ENCODE assay signal across 20 cellular contexts in the genomic region with DNA sequence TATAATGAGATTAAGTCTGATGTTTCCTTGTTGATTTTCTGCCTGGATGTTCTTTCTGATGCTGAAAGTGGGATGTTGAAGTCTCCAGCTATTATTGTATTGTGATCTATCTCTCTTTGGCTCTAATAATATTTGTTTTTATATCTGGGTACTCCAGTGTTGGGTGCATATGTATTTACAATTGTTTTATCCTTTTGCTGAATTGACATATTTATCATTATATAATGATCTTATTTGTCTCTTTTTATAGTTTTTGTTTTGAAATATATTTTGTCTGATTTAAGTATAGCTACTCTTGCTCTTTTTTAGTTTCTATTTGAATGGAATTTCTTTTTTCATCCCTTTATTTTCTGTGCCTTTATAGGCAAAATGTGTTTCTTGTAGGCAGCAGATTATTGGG.
A peak's percentile ranks its signal among the peaks of the same experiment; 100 is the strongest.
DNase-seq lines count a peak whose midpoint lies in the region; ATAC-seq, FAIRE-seq and TF ChIP-seq lines count a peak whose summit lies in the region.
"Had no signal": no experiment of that assay in that cellular context is flagged by ENCODE, and none has a peak within 500 bp of the region (broad histone marks: within the 10 kb centered on the region; RNA-seq: fewer than 3 reads in every experiment).

No MANE protein-coding gene starts in this region.

- TF ChIP-seq EP300 in HepG2 (IDR thresholded peaks at IDR 0.05; ENCODE audit: low read depth in 2 of 2, low read length in 2 of 2) (no peak), HepG2 (CRISPR knock-in tag; IDR thresholded peaks at IDR 0.05; ENCODE audit: borderline replicate concordance) (no peak)

- TF ChIP-seq CTCF in HepG2 (CRISPR knock-in tag; IDR thresholded peaks at IDR 0.05) (no peak), right lobe of liver (IDR thresholded peaks at IDR 0.05) (no peak), IMR-90 (conservative IDR thresholded peaks at IDR 0.05; ENCODE audit: low read depth, low read length) (no peak)

- no peak overlapping the region for H4K8ac ChIP-seq in IMR-90 (ENCODE audit: low read depth in 2 of 2, low read length in 2 of 2)

- no peak for ATAC-seq in HepG2
- ATAC-seq in right lobe of liver = no peak
- ATAC-seq in IMR-90 (ENCODE audit: low read depth) = no peak
- ATAC-seq: CD8-positive, alpha-beta T cell had no signal

- no peak for DNase-seq in HepG2 (ENCODE audit: low spot score)
- no peak for DNase-seq in right lobe of liver
- DNase-seq in IMR-90 = no peak
- no peak for DNase-seq in middle frontal gyrus (ENCODE audit: extremely low spot score, low spot score)
- no peak for DNase-seq in UCSD-AML1 (lab: John Stamatoyannopoulos, UW; ENCODE audit: unreplicated experiment)
- DNase-seq: AML-193; Caco-2; Calu3; CD4-positive, alpha-beta T cell; CD8-positive, alpha-beta T cell; DMS79 treated with DMSO at 0.1 percent for 48 hours; GF-D8 had no signal

- no peak overlapping the region for H3K9ac ChIP-seq in HepG2 (ENCODE audit: insufficient read depth, low read depth, low read length)
- H3K9ac ChIP-seq in IMR-90 (ENCODE audit: low read depth, low read length) = no peak overlapping the region
- H3K9ac ChIP-seq: BLaER1 treated with 17β-estradiol and CSF1 and Interleukin-3, amounts not matched to agents 10 nM and 100 nM had no signal

- FAIRE-seq in HepG2 (lab: Jason Lieb, UNC) (no peak), colon (lab: Jason Lieb, UNC) (peak; percentile 28)
- FAIRE-seq: D721Med, G401.6, GM12891, GM19239 had no signal

- H2BK5ac ChIP-seq in IMR-90 (ENCODE audit: low read depth, low read length, poor library complexity, severe bottlenecking) = no peak overlapping the region

- H2AFZ ChIP-seq in HepG2 (ENCODE audit: low read length) (no peak overlapping the region), IMR-90 (replicated peaks; ENCODE audit: low read length, poor library complexity) (no peak overlapping the region)

- H3K4me3 ChIP-seq in HepG2 (replicated peaks in 1 of 3; ENCODE audit: insufficient read depth in 1 of 3, low read depth in 2 of 3, low read length in 3 of 3) (no peak overlapping the region), right lobe of liver (no peak overlapping the region), IMR-90 (ENCODE audit: insufficient read depth, low read depth, low read length) (no peak overlapping the region)
- H3K4me3 ChIP-seq: BLaER1 treated with 17β-estradiol and CSF1 and Interleukin-3, amounts not matched to agents 10 nM and 100 nM had no signal

- H3K79me1 ChIP-seq in IMR-90 (ENCODE audit: low read depth in 1 of 2, low read length in 2 of 2) = no peaks in the 10 kb centered on the region

- no peak overlapping the region for H2AK9ac ChIP-seq in IMR-90 (replicated peaks; ENCODE audit: low read depth, low read length, poor library complexity)

- no peak overlapping the region for H3K56ac ChIP-seq in IMR-90 (ENCODE audit: extremely low read depth, insufficient read depth, low read length)

- no peak overlapping the region for H3K14ac ChIP-seq in IMR-90 (replicated peaks; ENCODE audit: low read depth, low read length)

- H3K18ac ChIP-seq in IMR-90 (ENCODE audit: low read depth, low read length) = no peak overlapping the region

- no peak overlapping the region for H4K91ac ChIP-seq in IMR-90 (ENCODE audit: insufficient read depth, low read depth, low read length)

- no peak overlapping the region for H3K4me2 ChIP-seq in HepG2 (ENCODE audit: low read depth, low read length)
- H3K4me2 ChIP-seq in IMR-90 (ENCODE audit: low read depth, low read length) = no peak overlapping the region
- H3K4me2 ChIP-seq: BLaER1 treated with 17β-estradiol and CSF1 and Interleukin-3, amounts not matched to agents 10 nM and 100 nM had no signal

- H3K4me1 ChIP-seq in HepG2 (ENCODE audit: insufficient read depth, low read length) = no peaks in the 10 kb centered on the region
- H3K4me1 ChIP-seq in right lobe of liver = no peaks in the 10 kb centered on the region
- no peaks in the 10 kb centered on the region for H3K4me1 ChIP-seq in IMR-90 (ENCODE audit: control insufficient read depth, insufficient read depth, low read length)
- H3K4me1 ChIP-seq: BLaER1 treated with 17β-estradiol and CSF1 and Interleukin-3, amounts not matched to agents 10 nM and 100 nM; Caco-2 had no signal

- H3K4ac ChIP-seq in IMR-90 (ENCODE audit: low read depth, low read length) = no peak overlapping the region

- H4K5ac ChIP-seq in IMR-90 (ENCODE audit: low read depth, low read length) = no peak overlapping the region

- H3K27ac ChIP-seq in HepG2 (ENCODE audit: extremely low read length, insufficient read depth, low read length) = no peak overlapping the region
- no peak overlapping the region for H3K27ac ChIP-seq in right lobe of liver
- no peak overlapping the region for H3K27ac ChIP-seq in IMR-90 (ENCODE audit: insufficient read depth, low read length)
- H3K27ac ChIP-seq: 22Rv1; BLaER1 treated with 17β-estradiol and CSF1 and Interleukin-3, amounts not matched to agents 10 nM and 100 nM; C4-2B had no signal

- intact Hi-C loops in HepG2 (cut with micrococcal nuclease; ENCODE audit: unreplicated experiment) = no loop called here
- intact Hi-C loops in right lobe of liver (cut with DNase I) = no loop called here
- intact Hi-C loops in IMR-90 (cut with micrococcal nuclease) = no loop called here

- no peaks in the 10 kb centered on the region for H4K20me1 ChIP-seq in HepG2 (ENCODE audit: insufficient read depth, low read length)
- H4K20me1 ChIP-seq in IMR-90 (ENCODE audit: insufficient read depth, low read length) = no peaks in the 10 kb centered on the region
- H4K20me1 ChIP-seq: BLaER1 treated with 17β-estradiol and CSF1 and Interleukin-3, amounts not matched to agents 10 nM and 100 nM had no signal

- H3K9me3 ChIP-seq in HepG2 (ENCODE audit: low read length) (peaks cover 97% of the 10 kb centered on the region), right lobe of liver (no peaks in the 10 kb centered on the region), IMR-90 (ENCODE audit: control insufficient read depth, insufficient read depth, low read length) (peaks cover 15% of the 10 kb centered on the region)
- H3K9me3 ChIP-seq: BLaER1 treated with 17β-estradiol and CSF1 and Interleukin-3, amounts not matched to agents 10 nM and 100 nM; Caco-2 had no signal

- TF ChIP-seq POLR2A in HepG2 (IDR thresholded peaks at IDR 0.05; ENCODE audit: insufficient read depth in 1 of 2, low read depth in 2 of 2, low read length in 2 of 2) (no peak), right lobe of liver (IDR thresholded peaks at IDR 0.05) (no peak), IMR-90 (IDR thresholded peaks at IDR 0.05; ENCODE audit: low read depth, low read length) (no peak)

- H3K23ac ChIP-seq in IMR-90 (ENCODE audit: low read depth, low read length) = no peak overlapping the region

- no peaks in the 10 kb centered on the region for H3K9me1 ChIP-seq in IMR-90 (ENCODE audit: insufficient read depth, low read length)

- dilution Hi-C loops in IMR-90 (cut with HindIII; ENCODE audit: low sequenced_read_pairs, unreplicated experiment) = no loop called here

- H2BK20ac ChIP-seq in IMR-90 (ENCODE audit: low read depth, low read length) = no peak overlapping the region

- no peak overlapping the region for H2BK120ac ChIP-seq in IMR-90 (ENCODE audit: low read depth, low read length)

- no peak overlapping the region for H2BK15ac ChIP-seq in IMR-90 (ENCODE audit: low read depth, low read length)

- no peak for TF ChIP-seq RAD21 in HepG2 (CRISPR knock-in tag; IDR thresholded peaks at IDR 0.05)
- TF ChIP-seq RAD21 in IMR-90 (IDR thresholded peaks at IDR 0.05; ENCODE audit: low read length) = no peak

- BruUV-seq in HepG2 (replicated peaks; lab: Mats Ljungman, UMichigan) (no TSS peak), IMR-90 (replicated peaks; lab: Mats Ljungman, UMichigan) (no TSS peak)

- POLR2A ChIA-PET in HepG2 (lab: Yijun Ruan, JAX) (no interaction called here), IMR-90 (lab: Charles Lee; ENCODE audit: unreplicated experiment) (no interaction called here)

- CTCF ChIA-PET in HepG2 (lab: Yijun Ruan, JAX; ENCODE audit: low intra/inter-chr PET ratio, low total read pairs) = no interaction called here
- CTCF ChIA-PET in IMR-90 (lab: Yijun Ruan, JAX) = no interaction called here

- no peaks in the 10 kb centered on the region for H3K27me3 ChIP-seq in HepG2 (ENCODE audit: control insufficient read depth in 1 of 2, insufficient read depth in 2 of 2, low read length in 2 of 2)
- H3K27me3 ChIP-seq in right lobe of liver = no peaks in the 10 kb centered on the region
- H3K27me3 ChIP-seq in IMR-90 (ENCODE audit: control insufficient read depth, insufficient read depth, low read length) = no peaks in the 10 kb centered on the region
- H3K27me3 ChIP-seq: BLaER1 treated with 17β-estradiol and CSF1 and Interleukin-3, amounts not matched to agents 10 nM and 100 nM had no signal

- no peaks in the 10 kb centered on the region for H3K36me3 ChIP-seq in HepG2 (replicated peaks in 1 of 2; ENCODE audit: control insufficient read depth in 1 of 2, insufficient read depth in 2 of 2, low read length in 2 of 2)
- no peaks in the 10 kb centered on the region for H3K36me3 ChIP-seq in right lobe of liver
- H3K36me3 ChIP-seq in IMR-90 (ENCODE audit: control insufficient read depth, insufficient read depth, low read length) = no peaks in the 10 kb centered on the region
- H3K36me3 ChIP-seq: BLaER1 treated with 17β-estradiol and CSF1 and Interleukin-3, amounts not matched to agents 10 nM and 100 nM had no signal

- H3K79me2 ChIP-seq in HepG2 (ENCODE audit: insufficient read depth, low read length) = no peaks in the 10 kb centered on the region

- in situ Hi-C loops in HepG2 (cut with HindIII; ENCODE audit: extremely low pct_ligation_motif_present, low pct_unique_long_range_greater_than_20kb) = no loop called here
- in situ Hi-C loops in IMR-90 (cut with MboI; ENCODE audit: low sequenced_read_pairs) = no loop called here

- no peak overlapping the region for H2AK5ac ChIP-seq in IMR-90 (ENCODE audit: low read depth, low read length)

TF ChIP-seq in HepG2, 621 proteins besides CTCF, POLR2A, EP300 and RAD21 (continues in another document):
- peak; percentile 64; the same call in 1 of the 2 replicates for TF ChIP-seq MAFF (IDR thresholded peaks at IDR 0.05; ENCODE audit: low read depth, low read length)

TF ChIP-seq in IMR-90, 13 proteins besides CTCF, POLR2A, EP300 and RAD21:
- no peak for TF ChIP-seq BHLHE40 (IDR thresholded peaks at IDR 0.05; ENCODE audit: low read depth, low read length)
- TF ChIP-seq MAFK (IDR thresholded peaks at IDR 0.05; ENCODE audit: low read depth, low read length) = peak; percentile 48
